Comparison of ENCODE assay signal across 9 cellular contexts in genomic region chr9:137227057-137227852, GRCh38. TPM values are rescaled to one million over a fixed set of nuclear protein-coding genes. Genes with fewer than 3 reads are reported as not detected.
A peak's percentile ranks its signal among the peaks of the same experiment; 100 is the strongest.
DNase-seq lines count a peak whose midpoint lies in the region; ATAC-seq, FAIRE-seq and TF ChIP-seq lines count a peak whose summit lies in the region.
"Had no signal": no experiment of that assay in that cellular context is flagged by ENCODE, and none has a peak within 500 bp of the region (broad histone marks: within the 10 kb centered on the region; RNA-seq: fewer than 3 reads in every experiment).

Gene RNF224 (plus strand): TSS chr9:137227502. CDS start chr9:137228336, 834 bp downstream.

- no peaks in the 10 kb centered on the region for H3K36me3 ChIP-seq in right lobe of liver

- CTCF ChIA-PET in A549 (lab: Yijun Ruan, JAX) = interaction anchor here (0.5 to 10.1 kb wide), 42 partner anchors 10 to 441 kb away, joined by 3 to 113 read pairs (median 5); partner anchors contain the start of genes ANAPC2, LRRC26, MAMDC4 and MAN1B1

- 45% methylated on average over 19 of the region's 25 CpGs for WGBS in A549 (ENCODE audit: missing lambda C conversion rate)
- 0% methylated on average over 3 of the region's 25 CpGs for WGBS in right lobe of liver (ENCODE audit: insufficient coverage, low coverage, low lambda C conversion rate, missing lambda C conversion rate)

- H3K27ac Mint-ChIP-seq in chondrocyte (ENCODE audit: unreplicated experiment) = peak within 1 kb of the TSS; percentile 45

- no peaks in the 10 kb centered on the region for H3K36me3 Mint-ChIP-seq in chondrocyte (ENCODE audit: low read depth)

- H3K4me2 ChIP-seq in A549 = peak within 1 kb of the TSS; percentile 77

- H3K27me3 ChIP-seq in right lobe of liver = no peaks in the 10 kb centered on the region

- peaks cover 2% of the 10 kb centered on the region for H3K27me3 Mint-ChIP-seq in chondrocyte (ENCODE audit: low read depth)

- 0 out of 2 replicates have a peak, but pooled peaks have one; percentile 1 for TF ChIP-seq POLR2A in A549 (IDR thresholded peaks at IDR 0.05; ENCODE audit: low read length)
- no peak for TF ChIP-seq POLR2A in right lobe of liver (IDR thresholded peaks at IDR 0.05)

- H3K9me3 ChIP-seq in A549 = no peaks in the 10 kb centered on the region
- no peaks in the 10 kb centered on the region for H3K9me3 ChIP-seq in right lobe of liver

- H3K4me3 Mint-ChIP-seq in chondrocyte (ENCODE audit: unreplicated experiment) = no peak within 1 kb of the TSS

- DNase-seq in A549 (ENCODE audit: low read depth in 1 of 2, low spot score in 1 of 2) = peak; percentile 78 to 84
- DNase-seq in GM18507 (ENCODE audit: extremely low spot score, insufficient read length, low read depth) = peak; percentile 59
- DNase-seq in NCI-H226 = peak; percentile 68
- DNase-seq in activated CD4-positive, alpha-beta T cell treated with anti-CD3 and anti-CD28 coated beads for 48 hours = peak; percentile 90
- DNase-seq in chondrocyte (ENCODE audit: low spot score) = no peak
- DNase-seq in right lobe of liver = peak; percentile 82 to 84 (median 83)
- peak; percentile 60 to 77 (median 70) for DNase-seq in stimulated activated CD4-positive, alpha-beta T cell treated with anti-CD3 and anti-CD28 coated beads, TNF-alpha, amount 100 ng/mL, for 48 hours (ENCODE audit: low read depth in 3 of 3)

- peak; percentile 88 for TF ChIP-seq CTCF in A549 (IDR thresholded peaks at IDR 0.05)
- peak; percentile 92 for TF ChIP-seq CTCF in chondrocyte (IDR thresholded peaks at IDR 0.05)
- peak; percentile 89 to 97 (median 94) for TF ChIP-seq CTCF in right lobe of liver (IDR thresholded peaks at IDR 0.05)

- POLR2A ChIA-PET in A549 (lab: Yijun Ruan, JAX) = interaction anchor here (1.5 to 3.5 kb wide), 3 partner anchors 13 to 64 kb away, joined by 3 to 27 read pairs (median 8); partner anchors contain the start of genes ANAPC2, SSNA1 and TUBB4B

- TF ChIP-seq EP300 in A549 (IDR thresholded peaks at IDR 0.05) = no peak

- FAIRE-seq in A549 (lab: Jason Lieb, UNC) = no peak
- peak; percentile 84 for FAIRE-seq in GM18507 (lab: Jason Lieb, UNC)

- peaks cover 13% of the 10 kb centered on the region for H3K4me1 Mint-ChIP-seq in chondrocyte (ENCODE audit: low read depth)

- H3K27ac ChIP-seq in A549 = peak within 1 kb of the TSS; percentile 63 to 89
- H3K27ac ChIP-seq in right lobe of liver = no peak within 1 kb of the TSS

- H3K4me3 ChIP-seq in A549 (no peak within 1 kb of the TSS), right lobe of liver (no peak within 1 kb of the TSS)

- ATAC-seq in A549 (peak; percentile 42 to 71), right lobe of liver (peak; percentile 54 to 61 (median 58)), HG03442 (IDR thresholded peaks at IDR 0.05; ENCODE audit: unreplicated experiment) (no peak)

- intact Hi-C loops in right lobe of liver (cut with DNase I) = no loop called here

- peak; percentile 92 to 94 for TF ChIP-seq RAD21 in A549 (conservative IDR thresholded peaks at IDR 0.05 in 1 of 2, IDR thresholded peaks at IDR 0.05 in 1 of 2)

- no peaks in the 10 kb centered on the region for H3K9me3 Mint-ChIP-seq in chondrocyte (ENCODE audit: low read depth)

- H3K4me1 ChIP-seq in A549 = peaks cover 66% of the 10 kb centered on the region
- H3K4me1 ChIP-seq in right lobe of liver = peaks cover 0 to 16% (median 5%) of the 10 kb centered on the region in 4 donors

TF ChIP-seq in A549, 52 proteins besides CTCF, POLR2A, EP300 and RAD21:
- TF ChIP-seq HMGXB4 (CRISPR knock-in tag; IDR thresholded peaks at IDR 0.05; ENCODE audit: borderline replicate concordance) (no peak), ZFP36 (IDR thresholded peaks at IDR 0.05; ENCODE audit: borderline replicate concordance, partially characterized antibody) (peak; percentile 88), RARB (CRISPR knock-in tag; IDR thresholded peaks at IDR 0.05) (no peak), CEBPB (IDR thresholded peaks at IDR 0.05) (no peak), SMC3 (IDR thresholded peaks at IDR 0.05) (peak; percentile 86)

RNA-seq across cellular contexts. Expression of gene RNF224, which starts in this region (rescaled TPM):
- polyA plus RNA-seq in A549 (2011; rRNA removed) = not detected in 2 replicates
- 0.04 TPM in 2 replicates for polyA plus RNA-seq in A549 (2012; cell fraction: cytosol; rRNA removed)
- 0.14 and 0.23 TPM in 2 replicates for polyA plus RNA-seq in A549 (2012; cell fraction: nucleus; rRNA removed)
- 0.04 to 0.07 TPM (median 0.07 TPM) in 3 replicates for polyA plus RNA-seq in A549 (2017; fragmentation: RNase III; extraction: RNeasy Plus Mini Kit Qiagen cat#74134 plus additional on column Dnase treatment)
- not detected in 2 replicates for polyA minus RNA-seq in A549 (2011; rRNA and poly(A)+ RNA removed)
- 0.22 TPM in 1 of 3 replicates, not detected in the others for total RNA-seq in chondrocyte
- total RNA-seq in right lobe of liver = not detected
- total RNA-seq: urinary bladder had no signal

Comparison
In these comparisons a context has a peak if more than half of its experiments do, and no peak if none do; other contexts are left out.
1. Peak in DNase-seq, ATAC-seq, H3K27ac ChIP-seq and H3K4me2 ChIP-seq in A549; RNA of the gene not detected or under 1 TPM.
2. Peak in DNase-seq and ATAC-seq in right lobe of liver; RNA of the gene not detected or under 1 TPM.